ENCODE assay signal across 1 cellular context in the genomic region with DNA sequence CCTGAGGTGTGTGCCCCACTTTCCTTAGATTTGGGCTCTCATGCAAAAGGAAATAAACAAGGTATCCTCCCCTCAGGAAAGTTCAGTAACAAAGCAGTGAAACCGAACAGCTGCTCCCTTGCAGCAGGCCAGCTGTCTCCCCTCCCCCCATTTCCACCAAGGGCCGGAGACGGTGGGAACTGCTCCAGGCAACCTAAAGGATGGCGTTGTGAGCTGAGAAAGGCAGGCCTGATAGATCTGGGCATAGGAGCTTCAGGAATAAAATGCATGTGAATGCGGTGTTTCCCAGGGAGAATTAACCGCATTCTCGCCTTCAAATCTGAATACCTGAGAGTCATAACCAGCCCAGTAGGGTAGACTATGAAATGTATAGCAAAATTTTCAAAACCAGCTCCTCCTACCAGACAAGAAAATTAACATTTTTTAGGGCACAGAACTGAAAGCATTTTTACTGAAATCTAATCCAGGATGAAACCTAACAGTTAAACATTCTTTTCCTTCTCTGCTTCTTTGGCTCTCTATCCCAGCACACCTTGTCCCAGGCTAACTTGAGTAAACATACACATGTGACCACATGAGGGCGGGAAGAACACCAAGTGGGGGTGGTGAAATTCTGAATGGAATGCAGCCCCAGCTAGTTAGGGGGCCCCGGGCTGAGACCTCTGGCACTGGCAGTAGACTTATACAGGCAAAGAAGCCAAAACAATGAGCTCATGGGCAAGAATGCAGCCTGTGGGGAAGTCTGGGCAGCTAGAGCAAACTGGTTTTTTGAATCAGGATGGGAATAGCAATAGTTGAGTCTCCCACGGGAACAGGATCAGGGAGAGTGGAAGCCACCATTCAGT.
TF ChIP-seq lines count a peak whose summit lies in the region.

No MANE protein-coding gene starts in this region.

TF ChIP-seq in HepG2, 621 proteins besides CTCF, POLR2A, EP300 and RAD21 (continued from another document and continues in another):
- TF ChIP-seq, protein P1, sequence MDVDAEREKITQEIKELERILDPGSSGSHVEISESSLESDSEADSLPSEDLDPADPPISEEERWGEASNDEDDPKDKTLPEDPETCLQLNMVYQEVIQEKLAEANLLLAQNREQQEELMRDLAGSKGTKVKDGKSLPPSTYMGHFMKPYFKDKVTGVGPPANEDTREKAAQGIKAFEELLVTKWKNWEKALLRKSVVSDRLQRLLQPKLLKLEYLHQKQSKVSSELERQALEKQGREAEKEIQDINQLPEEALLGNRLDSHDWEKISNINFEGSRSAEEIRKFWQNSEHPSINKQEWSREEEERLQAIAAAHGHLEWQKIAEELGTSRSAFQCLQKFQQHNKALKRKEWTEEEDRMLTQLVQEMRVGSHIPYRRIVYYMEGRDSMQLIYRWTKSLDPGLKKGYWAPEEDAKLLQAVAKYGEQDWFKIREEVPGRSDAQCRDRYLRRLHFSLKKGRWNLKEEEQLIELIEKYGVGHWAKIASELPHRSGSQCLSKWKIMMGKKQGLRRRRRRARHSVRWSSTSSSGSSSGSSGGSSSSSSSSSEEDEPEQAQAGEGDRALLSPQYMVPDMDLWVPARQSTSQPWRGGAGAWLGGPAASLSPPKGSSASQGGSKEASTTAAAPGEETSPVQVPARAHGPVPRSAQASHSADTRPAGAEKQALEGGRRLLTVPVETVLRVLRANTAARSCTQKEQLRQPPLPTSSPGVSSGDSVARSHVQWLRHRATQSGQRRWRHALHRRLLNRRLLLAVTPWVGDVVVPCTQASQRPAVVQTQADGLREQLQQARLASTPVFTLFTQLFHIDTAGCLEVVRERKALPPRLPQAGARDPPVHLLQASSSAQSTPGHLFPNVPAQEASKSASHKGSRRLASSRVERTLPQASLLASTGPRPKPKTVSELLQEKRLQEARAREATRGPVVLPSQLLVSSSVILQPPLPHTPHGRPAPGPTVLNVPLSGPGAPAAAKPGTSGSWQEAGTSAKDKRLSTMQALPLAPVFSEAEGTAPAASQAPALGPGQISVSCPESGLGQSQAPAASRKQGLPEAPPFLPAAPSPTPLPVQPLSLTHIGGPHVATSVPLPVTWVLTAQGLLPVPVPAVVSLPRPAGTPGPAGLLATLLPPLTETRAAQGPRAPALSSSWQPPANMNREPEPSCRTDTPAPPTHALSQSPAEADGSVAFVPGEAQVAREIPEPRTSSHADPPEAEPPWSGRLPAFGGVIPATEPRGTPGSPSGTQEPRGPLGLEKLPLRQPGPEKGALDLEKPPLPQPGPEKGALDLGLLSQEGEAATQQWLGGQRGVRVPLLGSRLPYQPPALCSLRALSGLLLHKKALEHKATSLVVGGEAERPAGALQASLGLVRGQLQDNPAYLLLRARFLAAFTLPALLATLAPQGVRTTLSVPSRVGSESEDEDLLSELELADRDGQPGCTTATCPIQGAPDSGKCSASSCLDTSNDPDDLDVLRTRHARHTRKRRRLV (CRISPR knock-in tag; IDR thresholded peaks at IDR 0.05): no peak
- peak; percentile 68; the same call in 1 of the 2 replicates for TF ChIP-seq HMG20B (CRISPR knock-in tag; conservative IDR thresholded peaks at IDR 0.05)
- no peak; the same call in 1 of the 2 replicates for TF ChIP-seq ZNF629 (CRISPR knock-in tag; conservative IDR thresholded peaks at IDR 0.05)
- TF ChIP-seq, protein P2, sequence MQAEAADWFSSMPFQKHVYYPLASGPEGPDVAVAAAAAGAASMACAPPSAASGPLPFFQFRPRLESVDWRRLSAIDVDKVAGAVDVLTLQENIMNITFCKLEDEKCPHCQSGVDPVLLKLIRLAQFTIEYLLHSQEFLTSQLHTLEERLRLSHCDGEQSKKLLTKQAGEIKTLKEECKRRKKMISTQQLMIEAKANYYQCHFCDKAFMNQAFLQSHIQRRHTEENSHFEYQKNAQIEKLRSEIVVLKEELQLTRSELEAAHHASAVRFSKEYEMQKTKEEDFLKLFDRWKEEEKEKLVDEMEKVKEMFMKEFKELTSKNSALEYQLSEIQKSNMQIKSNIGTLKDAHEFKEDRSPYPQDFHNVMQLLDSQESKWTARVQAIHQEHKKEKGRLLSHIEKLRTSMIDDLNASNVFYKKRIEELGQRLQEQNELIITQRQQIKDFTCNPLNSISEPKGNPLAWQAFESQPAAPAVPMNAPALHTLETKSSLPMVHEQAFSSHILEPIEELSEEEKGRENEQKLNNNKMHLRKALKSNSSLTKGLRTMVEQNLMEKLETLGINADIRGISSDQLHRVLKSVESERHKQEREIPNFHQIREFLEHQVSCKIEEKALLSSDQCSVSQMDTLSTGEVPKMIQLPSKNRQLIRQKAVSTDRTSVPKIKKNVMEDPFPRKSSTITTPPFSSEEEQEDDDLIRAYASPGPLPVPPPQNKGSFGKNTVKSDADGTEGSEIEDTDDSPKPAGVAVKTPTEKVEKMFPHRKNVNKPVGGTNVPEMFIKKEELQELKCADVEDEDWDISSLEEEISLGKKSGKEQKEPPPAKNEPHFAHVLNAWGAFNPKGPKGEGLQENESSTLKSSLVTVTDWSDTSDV (CRISPR knock-in tag; IDR thresholded peaks at IDR 0.05): no peak
- no peak for TF ChIP-seq SNRNP70 (IDR thresholded peaks at IDR 0.05; ENCODE audit: low read depth, low read length)
- TF ChIP-seq CHD4 (IDR thresholded peaks at IDR 0.05; ENCODE audit: borderline replicate concordance, low read length): no peak
- no peak for TF ChIP-seq NCOA5 (CRISPR knock-in tag; IDR thresholded peaks at IDR 0.05)
- no peak for TF ChIP-seq POGZ (CRISPR knock-in tag; IDR thresholded peaks at IDR 0.05)
- TF ChIP-seq, protein P3, sequence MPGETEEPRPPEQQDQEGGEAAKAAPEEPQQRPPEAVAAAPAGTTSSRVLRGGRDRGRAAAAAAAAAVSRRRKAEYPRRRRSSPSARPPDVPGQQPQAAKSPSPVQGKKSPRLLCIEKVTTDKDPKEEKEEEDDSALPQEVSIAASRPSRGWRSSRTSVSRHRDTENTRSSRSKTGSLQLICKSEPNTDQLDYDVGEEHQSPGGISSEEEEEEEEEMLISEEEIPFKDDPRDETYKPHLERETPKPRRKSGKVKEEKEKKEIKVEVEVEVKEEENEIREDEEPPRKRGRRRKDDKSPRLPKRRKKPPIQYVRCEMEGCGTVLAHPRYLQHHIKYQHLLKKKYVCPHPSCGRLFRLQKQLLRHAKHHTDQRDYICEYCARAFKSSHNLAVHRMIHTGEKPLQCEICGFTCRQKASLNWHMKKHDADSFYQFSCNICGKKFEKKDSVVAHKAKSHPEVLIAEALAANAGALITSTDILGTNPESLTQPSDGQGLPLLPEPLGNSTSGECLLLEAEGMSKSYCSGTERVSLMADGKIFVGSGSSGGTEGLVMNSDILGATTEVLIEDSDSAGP (CRISPR knock-in tag; IDR thresholded peaks at IDR 0.05; ENCODE audit: borderline replicate concordance): peak; percentile 46; the same call in 1 of the 2 replicates
- TF ChIP-seq, protein P4, sequence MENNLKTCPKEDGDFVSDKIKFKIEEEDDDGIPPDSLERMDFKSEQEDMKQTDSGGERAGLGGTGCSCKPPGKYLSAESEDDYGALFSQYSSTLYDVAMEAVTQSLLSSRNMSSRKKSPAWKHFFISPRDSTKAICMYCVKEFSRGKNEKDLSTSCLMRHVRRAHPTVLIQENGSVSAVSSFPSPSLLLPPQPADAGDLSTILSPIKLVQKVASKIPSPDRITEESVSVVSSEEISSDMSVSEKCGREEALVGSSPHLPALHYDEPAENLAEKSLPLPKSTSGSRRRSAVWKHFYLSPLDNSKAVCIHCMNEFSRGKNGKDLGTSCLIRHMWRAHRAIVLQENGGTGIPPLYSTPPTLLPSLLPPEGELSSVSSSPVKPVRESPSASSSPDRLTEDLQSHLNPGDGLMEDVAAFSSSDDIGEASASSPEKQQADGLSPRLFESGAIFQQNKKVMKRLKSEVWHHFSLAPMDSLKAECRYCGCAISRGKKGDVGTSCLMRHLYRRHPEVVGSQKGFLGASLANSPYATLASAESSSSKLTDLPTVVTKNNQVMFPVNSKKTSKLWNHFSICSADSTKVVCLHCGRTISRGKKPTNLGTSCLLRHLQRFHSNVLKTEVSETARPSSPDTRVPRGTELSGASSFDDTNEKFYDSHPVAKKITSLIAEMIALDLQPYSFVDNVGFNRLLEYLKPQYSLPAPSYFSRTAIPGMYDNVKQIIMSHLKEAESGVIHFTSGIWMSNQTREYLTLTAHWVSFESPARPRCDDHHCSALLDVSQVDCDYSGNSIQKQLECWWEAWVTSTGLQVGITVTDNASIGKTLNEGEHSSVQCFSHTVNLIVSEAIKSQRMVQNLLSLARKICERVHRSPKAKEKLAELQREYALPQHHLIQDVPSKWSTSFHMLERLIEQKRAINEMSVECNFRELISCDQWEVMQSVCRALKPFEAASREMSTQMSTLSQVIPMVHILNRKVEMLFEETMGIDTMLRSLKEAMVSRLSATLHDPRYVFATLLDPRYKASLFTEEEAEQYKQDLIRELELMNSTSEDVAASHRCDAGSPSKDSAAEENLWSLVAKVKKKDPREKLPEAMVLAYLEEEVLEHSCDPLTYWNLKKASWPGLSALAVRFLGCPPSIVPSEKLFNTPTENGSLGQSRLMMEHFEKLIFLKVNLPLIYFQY (CRISPR knock-in tag; IDR thresholded peaks at IDR 0.05; ENCODE audit: borderline replicate concordance): no peak
- no peak for TF ChIP-seq AHR (CRISPR knock-in tag; IDR thresholded peaks at IDR 0.05)
- no peak for TF ChIP-seq ZNF468 (CRISPR knock-in tag; IDR thresholded peaks at IDR 0.05)
- TF ChIP-seq ZNF773 (CRISPR knock-in tag; IDR thresholded peaks at IDR 0.05; ENCODE audit: borderline replicate concordance): no peak
- no peak; the same call in 1 of the 2 replicates for TF ChIP-seq HNF4G (IDR thresholded peaks at IDR 0.05; ENCODE audit: borderline replicate concordance, low read depth, low read length)
- TF ChIP-seq HNF4G (CRISPR knock-in tag; IDR thresholded peaks at IDR 0.05; ENCODE audit: borderline replicate concordance, low read depth): no peak
- TF ChIP-seq SYNCRIP (IDR thresholded peaks at IDR 0.05; ENCODE audit: insufficient read depth, low read depth, low read length): no peak
- TF ChIP-seq ZNF879 (CRISPR knock-in tag; IDR thresholded peaks at IDR 0.05): no peak
- peak; percentile 20; the same call in 1 of the 2 replicates for TF ChIP-seq SIX1 (CRISPR knock-in tag; IDR thresholded peaks at IDR 0.05; ENCODE audit: borderline replicate concordance)
- no peak for TF ChIP-seq ZNF446 (CRISPR knock-in tag; IDR thresholded peaks at IDR 0.05)
- no peak for TF ChIP-seq KDM5A (IDR thresholded peaks at IDR 0.05; ENCODE audit: borderline replicate concordance, low read length)
- TF ChIP-seq, protein P5, sequence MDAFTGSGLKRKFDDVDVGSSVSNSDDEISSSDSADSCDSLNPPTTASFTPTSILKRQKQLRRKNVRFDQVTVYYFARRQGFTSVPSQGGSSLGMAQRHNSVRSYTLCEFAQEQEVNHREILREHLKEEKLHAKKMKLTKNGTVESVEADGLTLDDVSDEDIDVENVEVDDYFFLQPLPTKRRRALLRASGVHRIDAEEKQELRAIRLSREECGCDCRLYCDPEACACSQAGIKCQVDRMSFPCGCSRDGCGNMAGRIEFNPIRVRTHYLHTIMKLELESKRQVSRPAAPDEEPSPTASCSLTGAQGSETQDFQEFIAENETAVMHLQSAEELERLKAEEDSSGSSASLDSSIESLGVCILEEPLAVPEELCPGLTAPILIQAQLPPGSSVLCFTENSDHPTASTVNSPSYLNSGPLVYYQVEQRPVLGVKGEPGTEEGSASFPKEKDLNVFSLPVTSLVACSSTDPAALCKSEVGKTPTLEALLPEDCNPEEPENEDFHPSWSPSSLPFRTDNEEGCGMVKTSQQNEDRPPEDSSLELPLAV (CRISPR knock-in tag; conservative IDR thresholded peaks at IDR 0.05; ENCODE audit: low read depth): no peak
- no peak for TF ChIP-seq ZNF329 (CRISPR knock-in tag; IDR thresholded peaks at IDR 0.05; ENCODE audit: low read depth)
- no peak for TF ChIP-seq ZNF672 (CRISPR knock-in tag; IDR thresholded peaks at IDR 0.05)
- TF ChIP-seq SIN3B (IDR thresholded peaks at IDR 0.05; ENCODE audit: low read length): no peak
- TF ChIP-seq, protein P6, sequence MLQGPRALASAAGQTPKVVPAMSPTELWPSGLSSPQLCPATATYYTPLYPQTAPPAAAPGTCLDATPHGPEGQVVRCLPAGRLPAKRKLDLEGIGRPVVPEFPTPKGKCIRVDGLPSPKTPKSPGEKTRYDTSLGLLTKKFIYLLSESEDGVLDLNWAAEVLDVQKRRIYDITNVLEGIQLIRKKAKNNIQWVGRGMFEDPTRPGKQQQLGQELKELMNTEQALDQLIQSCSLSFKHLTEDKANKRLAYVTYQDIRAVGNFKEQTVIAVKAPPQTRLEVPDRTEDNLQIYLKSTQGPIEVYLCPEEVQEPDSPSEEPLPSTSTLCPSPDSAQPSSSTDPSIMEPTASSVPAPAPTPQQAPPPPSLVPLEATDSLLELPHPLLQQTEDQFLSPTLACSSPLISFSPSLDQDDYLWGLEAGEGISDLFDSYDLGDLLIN (CRISPR knock-in tag; IDR thresholded peaks at IDR 0.05; ENCODE audit: borderline replicate concordance): no peak; the same call in 1 of the 2 replicates
- TF ChIP-seq ZNF713 (CRISPR knock-in tag; IDR thresholded peaks at IDR 0.05): no peak
- no peak for TF ChIP-seq ZNF296 (CRISPR knock-in tag; conservative IDR thresholded peaks at IDR 0.05)
- no peak for TF ChIP-seq RORA (CRISPR knock-in tag; IDR thresholded peaks at IDR 0.05)
- TF ChIP-seq NKX3-1 (CRISPR knock-in tag; IDR thresholded peaks at IDR 0.05): peak; percentile 75; the same call in 1 of the 2 replicates
- TF ChIP-seq ZFP41 (CRISPR knock-in tag; IDR thresholded peaks at IDR 0.05; ENCODE audit: borderline replicate concordance): no peak
- TF ChIP-seq ZNF235 (CRISPR knock-in tag; IDR thresholded peaks at IDR 0.05; ENCODE audit: borderline replicate concordance): no peak
- no peak for TF ChIP-seq ZSCAN12 (CRISPR knock-in tag; IDR thresholded peaks at IDR 0.05)
- TF ChIP-seq, protein P7, sequence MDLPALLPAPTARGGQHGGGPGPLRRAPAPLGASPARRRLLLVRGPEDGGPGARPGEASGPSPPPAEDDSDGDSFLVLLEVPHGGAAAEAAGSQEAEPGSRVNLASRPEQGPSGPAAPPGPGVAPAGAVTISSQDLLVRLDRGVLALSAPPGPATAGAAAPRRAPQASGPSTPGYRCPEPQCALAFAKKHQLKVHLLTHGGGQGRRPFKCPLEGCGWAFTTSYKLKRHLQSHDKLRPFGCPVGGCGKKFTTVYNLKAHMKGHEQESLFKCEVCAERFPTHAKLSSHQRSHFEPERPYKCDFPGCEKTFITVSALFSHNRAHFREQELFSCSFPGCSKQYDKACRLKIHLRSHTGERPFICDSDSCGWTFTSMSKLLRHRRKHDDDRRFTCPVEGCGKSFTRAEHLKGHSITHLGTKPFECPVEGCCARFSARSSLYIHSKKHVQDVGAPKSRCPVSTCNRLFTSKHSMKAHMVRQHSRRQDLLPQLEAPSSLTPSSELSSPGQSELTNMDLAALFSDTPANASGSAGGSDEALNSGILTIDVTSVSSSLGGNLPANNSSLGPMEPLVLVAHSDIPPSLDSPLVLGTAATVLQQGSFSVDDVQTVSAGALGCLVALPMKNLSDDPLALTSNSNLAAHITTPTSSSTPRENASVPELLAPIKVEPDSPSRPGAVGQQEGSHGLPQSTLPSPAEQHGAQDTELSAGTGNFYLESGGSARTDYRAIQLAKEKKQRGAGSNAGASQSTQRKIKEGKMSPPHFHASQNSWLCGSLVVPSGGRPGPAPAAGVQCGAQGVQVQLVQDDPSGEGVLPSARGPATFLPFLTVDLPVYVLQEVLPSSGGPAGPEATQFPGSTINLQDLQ (CRISPR knock-in tag; IDR thresholded peaks at IDR 0.05): no peak
- TF ChIP-seq, protein P8, sequence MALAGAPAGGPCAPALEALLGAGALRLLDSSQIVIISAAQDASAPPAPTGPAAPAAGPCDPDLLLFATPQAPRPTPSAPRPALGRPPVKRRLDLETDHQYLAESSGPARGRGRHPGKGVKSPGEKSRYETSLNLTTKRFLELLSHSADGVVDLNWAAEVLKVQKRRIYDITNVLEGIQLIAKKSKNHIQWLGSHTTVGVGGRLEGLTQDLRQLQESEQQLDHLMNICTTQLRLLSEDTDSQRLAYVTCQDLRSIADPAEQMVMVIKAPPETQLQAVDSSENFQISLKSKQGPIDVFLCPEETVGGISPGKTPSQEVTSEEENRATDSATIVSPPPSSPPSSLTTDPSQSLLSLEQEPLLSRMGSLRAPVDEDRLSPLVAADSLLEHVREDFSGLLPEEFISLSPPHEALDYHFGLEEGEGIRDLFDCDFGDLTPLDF (CRISPR knock-in tag; IDR thresholded peaks at IDR 0.05): peak; percentile 91
